In the genomic region with DNA sequence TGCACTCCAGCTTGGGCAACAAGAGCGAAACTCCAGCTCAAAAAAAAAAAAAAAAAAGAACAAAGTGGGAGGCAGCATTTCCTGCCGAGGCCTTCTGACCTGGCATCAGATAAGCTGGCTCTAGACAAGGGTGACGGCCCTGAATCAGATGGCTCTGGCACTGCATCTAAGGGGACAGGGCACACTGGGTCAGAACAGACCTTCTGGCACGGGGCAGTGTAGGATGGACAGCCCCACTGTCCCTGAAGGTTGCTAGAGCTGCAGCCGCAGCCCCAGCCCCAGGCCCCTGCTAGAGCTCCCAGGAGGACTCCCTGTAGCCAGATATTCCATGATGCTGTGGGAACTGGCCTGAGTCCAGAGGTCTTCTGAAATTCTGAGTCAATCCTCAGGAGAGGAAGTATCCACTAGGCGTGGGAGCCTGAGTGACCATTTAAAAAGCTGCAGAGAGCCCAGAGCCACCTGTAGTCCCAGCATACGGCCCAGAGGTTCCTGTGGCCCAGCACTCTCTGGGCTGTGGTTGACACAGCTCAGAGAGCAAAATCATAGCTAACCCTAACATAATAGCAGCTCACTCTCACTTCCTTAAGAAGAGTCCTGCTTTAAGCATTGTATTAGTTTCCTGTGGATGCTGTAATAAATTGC, we compare ENCODE assay signal across 8 cellular contexts.
DNase-seq lines count a peak whose midpoint lies in the region; ATAC-seq and TF ChIP-seq lines count a peak whose summit lies in the region.

No MANE protein-coding gene starts in this region.

- H3K9me2 ChIP-seq in PC-9 (ENCODE audit: insufficient read depth): no peaks in the 10 kb centered on the region

- TF ChIP-seq CTCF in PC-9 (conservative IDR thresholded peaks at IDR 0.05): no peak

- no peaks in the 10 kb centered on the region for H4K20me1 ChIP-seq in PC-9 (ENCODE audit: insufficient read depth)

- H3K79me2 ChIP-seq in PC-9 (ENCODE audit: low read depth): no peaks in the 10 kb centered on the region

- 0 out of 2 replicates have a peak, but pooled peaks cover 6% of the 10 kb centered on the region for H3K4me1 ChIP-seq in PC-9 (replicated peaks; ENCODE audit: insufficient read depth)

- H3K27me3 ChIP-seq in PC-9 (ENCODE audit: insufficient read depth, low read depth): no peaks in the 10 kb centered on the region

- DNase-seq in PC-9 (peak; percentile 4 to 61), iris pigment epithelial cell (ENCODE audit: low read depth) (peak; percentile 59), NCI-H446 treated with DMSO at 0.1 percent for 48 hours (lab: John Stamatoyannopoulos, UW) (no peak), amygdala (lab: John Stamatoyannopoulos, UW) (no peak), NCI-H187 (lab: John Stamatoyannopoulos, UW) (no peak)
- no peak for DNase-seq in activated CD4-positive, alpha-beta T cell treated with anti-CD3 and anti-CD28 coated beads for 48 hours

- H3F3A ChIP-seq in PC-9 (ENCODE audit: insufficient read depth, low read depth): no peaks in the 10 kb centered on the region; the same call in 1 of the 2 replicates

- intact Hi-C loops in PC-9 (cut with micrococcal nuclease; ENCODE audit: unreplicated experiment): no loop called here

- H3K36me3 ChIP-seq in PC-9 (ENCODE audit: low read depth): no peaks in the 10 kb centered on the region

- no peak overlapping the region; the same call in 1 of the 2 replicates for H3K4me2 ChIP-seq in PC-9

- peak; percentile 95 for ATAC-seq in GM18517 (IDR thresholded peaks at IDR 0.05; ENCODE audit: unreplicated experiment)
- ATAC-seq in HG02759 (IDR thresholded peaks at IDR 0.05; ENCODE audit: unreplicated experiment): peak; percentile 97

- no peak overlapping the region for H3K4me3 ChIP-seq in PC-9

- POLR2A ChIA-PET in PC-9 (lab: Charles Lee; ENCODE audit: unreplicated experiment): interaction anchor here (0.6 kb wide), 1 partner anchor 9 kb away, joined by 6 read pairs; no protein-coding TSS in a partner anchor

- H2AFZ ChIP-seq in PC-9: no peak overlapping the region

- CTCF ChIA-PET in PC-9 (lab: Charles Lee): interaction anchor here (0.5 kb wide), 1 partner anchor 77 kb away, joined by 3 read pairs; no protein-coding TSS in a partner anchor

- peak overlapping the region; percentile 64; the same call in 1 of the 2 replicates for H3K27ac ChIP-seq in PC-9

- no TSS peak for BruUV-seq in PC-9 (replicated peaks; lab: Mats Ljungman, UMichigan)

- H3K9me3 ChIP-seq in PC-9 (ENCODE audit: insufficient read depth, low read depth): no peaks in the 10 kb centered on the region

Comparison
In these comparisons a context has a peak if more than half of its experiments do, and no peak if none do; other contexts are left out.
1. DNase-seq: peak in PC-9 (2 of 2) and iris pigment epithelial cell (single experiment); none in activated CD4-positive, alpha-beta T cell treated with anti-CD3 and anti-CD28 coated beads for 48 hours (single experiment), NCI-H446 treated with DMSO at 0.1 percent for 48 hours (single experiment), amygdala (0 of 56) and NCI-H187 (0 of 2).